ENCODE assay signal across 19 cellular contexts in genomic region chr6:142796024-142796423, GRCh38.
DNase-seq lines count a peak whose midpoint lies in the region; ATAC-seq and TF ChIP-seq lines count a peak whose summit lies in the region.
"Had no signal": no experiment of that assay in that cellular context is flagged by ENCODE, and none has a peak within 500 bp of the region (broad histone marks: within the 10 kb centered on the region; RNA-seq: fewer than 3 reads in every experiment).

No MANE protein-coding gene starts in this region.

- H3K27me3 Mint-ChIP-seq in activated naive CD4-positive, alpha-beta T cell treated with anti-CD3 and anti-CD28 coated beads, Interleukin-2, amount 50 U/mL, for 24 hours: no peaks in the 10 kb centered on the region
- H3K27me3 Mint-ChIP-seq in T-helper 17 cell: no peaks in the 10 kb centered on the region
- no peaks in the 10 kb centered on the region for H3K27me3 Mint-ChIP-seq in T-helper 2 cell treated with Interferon-gamma antibody and Interleukin-4, amounts not matched to agents 5 μg/mL and 100 μg/mL, for 36 hours (ENCODE audit: low read depth)
- H3K27me3 Mint-ChIP-seq: B cell had no signal

- H3K36me3 Mint-ChIP-seq in activated naive CD4-positive, alpha-beta T cell treated with anti-CD3 and anti-CD28 coated beads, Interleukin-2, amount 50 U/mL, for 24 hours: peaks cover 20% of the 10 kb centered on the region
- peaks cover 2% of the 10 kb centered on the region for H3K36me3 Mint-ChIP-seq in T-helper 17 cell (ENCODE audit: low read depth)
- peaks cover 9% of the 10 kb centered on the region for H3K36me3 Mint-ChIP-seq in T-helper 2 cell treated with Interferon-gamma antibody and Interleukin-4, amounts not matched to agents 5 μg/mL and 100 μg/mL, for 36 hours (ENCODE audit: low read depth)
- H3K36me3 Mint-ChIP-seq: CD14-positive monocyte had no signal

- no peak overlapping the region for H3K27ac ChIP-seq in upper lobe of right lung
- H3K27ac ChIP-seq: A549 had no signal

- no peaks in the 10 kb centered on the region for H3K9me3 Mint-ChIP-seq in activated naive CD4-positive, alpha-beta T cell treated with anti-CD3 and anti-CD28 coated beads, Interleukin-2, amount 50 U/mL, for 24 hours
- no peaks in the 10 kb centered on the region for H3K9me3 Mint-ChIP-seq in T-helper 2 cell treated with Interferon-gamma antibody and Interleukin-4, amounts not matched to agents 5 μg/mL and 100 μg/mL, for 36 hours

- H3K36me3 ChIP-seq in endocrine pancreas (ENCODE audit: control insufficient read depth, insufficient read depth, low read length) (no peaks in the 10 kb centered on the region), upper lobe of right lung (no peaks in the 10 kb centered on the region), mucosa of descending colon (ENCODE audit: low read depth) (no peaks in the 10 kb centered on the region)

- peaks cover 88% of the 10 kb centered on the region for H3K4me1 Mint-ChIP-seq in activated naive CD4-positive, alpha-beta T cell treated with anti-CD3 and anti-CD28 coated beads, Interleukin-2, amount 50 U/mL, for 24 hours
- peaks cover 44% of the 10 kb centered on the region for H3K4me1 Mint-ChIP-seq in T-helper 17 cell
- peaks cover 12% of the 10 kb centered on the region for H3K4me1 Mint-ChIP-seq in T-helper 2 cell treated with Interferon-gamma antibody and Interleukin-4, amounts not matched to agents 5 μg/mL and 100 μg/mL, for 36 hours (ENCODE audit: low read depth)

- H3K27me3 ChIP-seq in endocrine pancreas (ENCODE audit: control insufficient read depth, insufficient read depth, low read length) (no peaks in the 10 kb centered on the region), upper lobe of right lung (no peaks in the 10 kb centered on the region)

- TF ChIP-seq CTCF in upper lobe of right lung (IDR thresholded peaks at IDR 0.05) (no peak), mucosa of descending colon (IDR thresholded peaks at IDR 0.05) (no peak)

- H3K4me1 ChIP-seq in endocrine pancreas (ENCODE audit: control insufficient read depth, insufficient read depth, low read length): peaks cover 18% of the 10 kb centered on the region
- no peaks in the 10 kb centered on the region for H3K4me1 ChIP-seq in upper lobe of right lung
- H3K4me1 ChIP-seq in mucosa of descending colon (ENCODE audit: low read depth): no peaks in the 10 kb centered on the region
- H3K4me1 ChIP-seq: Caco-2 had no signal

- no peaks in the 10 kb centered on the region for H3K9me3 ChIP-seq in T-helper 17 cell (ENCODE audit: control insufficient read depth, low read length, poor library complexity, severe bottlenecking)
- no peaks in the 10 kb centered on the region for H3K9me3 ChIP-seq in endocrine pancreas (ENCODE audit: control insufficient read depth, low read length)
- no peaks in the 10 kb centered on the region for H3K9me3 ChIP-seq in upper lobe of right lung
- no peaks in the 10 kb centered on the region for H3K9me3 ChIP-seq in mucosa of descending colon
- H3K9me3 ChIP-seq: A549, Caco-2 had no signal

- H3K4me3 ChIP-seq in endocrine pancreas (ENCODE audit: control insufficient read depth, insufficient read depth, low read length) (peak overlapping the region; percentile 49), upper lobe of right lung (no peak overlapping the region), mucosa of descending colon (no peak overlapping the region)
- H3K4me3 ChIP-seq: A549 had no signal

- DNase-seq in activated naive CD4-positive, alpha-beta T cell treated with anti-CD3 and anti-CD28 coated beads, Interleukin-2, amount 50 U/mL, for 16 hours: no peak
- DNase-seq in T-helper 17 cell (no peak), upper lobe of right lung (no peak), mucosa of descending colon (no peak)
- DNase-seq in T-helper 2 cell treated with Interferon-gamma antibody and Interleukin-4, amounts not matched to agents 5 μg/mL and 100 μg/mL, for 36 hours (ENCODE audit: low spot score): no peak
- DNase-seq: Caco-2, Karpas-422, NCI-H1694, NCI-H2081, NCI-H2171, NCI-H526 treated with DMSO at 0.1 percent for 48 hours, PC-3, Right ventricle myocardium superior had no signal

- no peak overlapping the region for H3K9ac ChIP-seq in endocrine pancreas (ENCODE audit: control insufficient read depth, insufficient read depth, low read length)

- peak overlapping the region; percentile 55 for H3K27ac Mint-ChIP-seq in activated naive CD4-positive, alpha-beta T cell treated with anti-CD3 and anti-CD28 coated beads, Interleukin-2, amount 50 U/mL, for 24 hours
- H3K27ac Mint-ChIP-seq in T-helper 17 cell: peak overlapping the region; percentile 54
- H3K27ac Mint-ChIP-seq in T-helper 2 cell treated with Interferon-gamma antibody and Interleukin-4, amounts not matched to agents 5 μg/mL and 100 μg/mL, for 36 hours: no peak overlapping the region
- H3K27ac Mint-ChIP-seq: B cell had no signal

- no peak overlapping the region for H3K4me3 Mint-ChIP-seq in activated naive CD4-positive, alpha-beta T cell treated with anti-CD3 and anti-CD28 coated beads, Interleukin-2, amount 50 U/mL, for 24 hours
- H3K4me3 Mint-ChIP-seq in T-helper 17 cell: no peak overlapping the region
- no peak overlapping the region for H3K4me3 Mint-ChIP-seq in T-helper 2 cell treated with Interferon-gamma antibody and Interleukin-4, amounts not matched to agents 5 μg/mL and 100 μg/mL, for 36 hours
- H3K4me3 Mint-ChIP-seq: B cell had no signal

- intact Hi-C loops in upper lobe of right lung (cut with DNase I): no loop called here
- intact Hi-C loops in mucosa of descending colon (cut with DNase I, micrococcal nuclease): no loop called here

- ATAC-seq in T-helper 17 cell (peak; percentile 51), upper lobe of right lung (peak; percentile 62), GM18909 (IDR thresholded peaks at IDR 0.05; ENCODE audit: poor library complexity, unreplicated experiment) (no peak), mucosa of descending colon (no peak)
- ATAC-seq: A549, PC-3 had no signal

Comparison
In these comparisons a context has a peak if more than half of its experiments do, and no peak if none do; other contexts are left out.
1. ATAC-seq: peak in T-helper 17 cell (single experiment) and upper lobe of right lung (single experiment); none in GM18909 (single experiment) and mucosa of descending colon (single experiment).